33 cellular contexts compared by ENCODE assay signal in genomic region chr1:226558293-226558692, GRCh38. TPM values are rescaled to one million over a fixed set of nuclear protein-coding genes. Genes with fewer than 3 reads are reported as not detected.
"Had no signal": no experiment of that assay in that cellular context is flagged by ENCODE, and none has a peak within 500 bp of the region (broad histone marks: within the 10 kb centered on the region; RNA-seq: fewer than 3 reads in every experiment).

No MANE protein-coding gene starts in this region.

- H3K27ac ChIP-seq: breast epithelium, lower lobe of right lung, neutrophil, ovary, stomach, thyroid gland, upper lobe of left lung, VCaP had no signal

- DNase-seq: activated CD4-positive, alpha-beta T cell treated with anti-CD3 and anti-CD28 coated beads for 48 hours; activated CD4-positive, alpha-beta T cell treated with anti-CD3 and anti-CD28 coated beads, Interleukin-2, amount 50 U/mL, for 48 hours; activated CD8-positive, alpha-beta memory T cell treated with anti-CD3 and anti-CD28 coated beads, Interleukin-2, amount 50 U/mL, for 4 hours; activated gamma-delta T cell treated with Interleukin-2 at 50 U/mL for 16 hours; activated naive CD8-positive, alpha-beta T cell treated with anti-CD3 and anti-CD28 coated beads, Interleukin-2, amount 50 U/mL, for 24 hours; activated T-cell treated with anti-CD3 and anti-CD28 coated beads, Interleukin-2, amount 50 U/mL, for 1 hour; central memory CD4-positive, alpha-beta T cell; foreskin fibroblast; hippocampal formation; lower lobe of right lung; mesendoderm; naive B cell; nephron progenitor cell; ovary; retina; stimulated activated CD4-positive, alpha-beta T cell treated with anti-CD3 and anti-CD28 coated beads, Interleukin-15, amount 100 ng/mL, for 24 hours; stimulated activated CD4-positive, alpha-beta T cell treated with anti-CD3 and anti-CD28 coated beads, Interleukin-2, amount 100 ng/mL, for 24 hours; stimulated activated naive B cell treated with anti-CD40 and anti-IgM and Interleukin-4, amounts not matched to agents 10 μg/mL and 1 μg/mL and 100 μg/mL, for 72 hours; stomach; T-cell; thyroid gland; upper lobe of left lung had no signal

- H3K27ac Mint-ChIP-seq: activated naive CD4-positive, alpha-beta T cell treated with anti-CD3 and anti-CD28 coated beads, Interleukin-2, amount 50 U/mL, for 24 hours; activated naive CD8-positive, alpha-beta T cell treated with anti-CD3 and anti-CD28 coated beads, Interleukin-2, amount 50 U/mL, for 24 hours; activated T-helper 1 cell treated with anti-CD3 and anti-CD28 coated beads, Interleukin-12 subunit alpha, Interleukin-12 subunit beta, Interleukin-2, Interleukin-4 antibody, amounts not matched to agents 30 ng/mL and 10 ng/mL and 1 ng/mL, durations not matched to agents 14 hours and 24 hours and 36 hours; nephron progenitor cell; progenitor cell of endocrine pancreas; stimulated activated naive B cell treated with anti-CD40 and anti-IgM and Interleukin-4, amounts not matched to agents 10 μg/mL and 1 μg/mL and 100 μg/mL, for 72 hours; T-cell; T-helper 2 cell treated with Interferon-gamma antibody and Interleukin-4, amounts not matched to agents 5 μg/mL and 100 μg/mL, for 36 hours had no signal

- H3K36me3 Mint-ChIP-seq: activated naive CD4-positive, alpha-beta T cell treated with anti-CD3 and anti-CD28 coated beads, Interleukin-2, amount 50 U/mL, for 24 hours; stimulated activated naive B cell treated with anti-CD40 and anti-IgM and Interleukin-4, amounts not matched to agents 10 μg/mL and 1 μg/mL and 100 μg/mL, for 72 hours; T-cell had no signal

- H3K27me3 ChIP-seq: breast epithelium, ovary, stomach, thyroid gland, upper lobe of left lung had no signal

- H3K36me3 ChIP-seq: breast epithelium, lower lobe of right lung, neutrophil, ovary, stomach, thyroid gland, upper lobe of left lung had no signal

- H3K4me3 Mint-ChIP-seq: activated naive CD4-positive, alpha-beta T cell treated with anti-CD3 and anti-CD28 coated beads, Interleukin-2, amount 50 U/mL, for 24 hours; activated naive CD8-positive, alpha-beta T cell treated with anti-CD3 and anti-CD28 coated beads, Interleukin-2, amount 50 U/mL, for 24 hours; activated T-helper 1 cell treated with anti-CD3 and anti-CD28 coated beads, Interleukin-12 subunit alpha, Interleukin-12 subunit beta, Interleukin-2, Interleukin-4 antibody, amounts not matched to agents 30 ng/mL and 10 ng/mL and 1 ng/mL, durations not matched to agents 14 hours and 24 hours and 36 hours; naive B cell; nephron progenitor cell; stimulated activated naive B cell treated with anti-CD40 and anti-IgM and Interleukin-4, amounts not matched to agents 10 μg/mL and 1 μg/mL and 100 μg/mL, for 72 hours; T-cell; T-helper 2 cell treated with Interferon-gamma antibody and Interleukin-4, amounts not matched to agents 5 μg/mL and 100 μg/mL, for 36 hours had no signal

- H3K4me3 ChIP-seq: breast epithelium, lower lobe of right lung, ovary, stomach, thyroid gland, upper lobe of left lung had no signal

- ATAC-seq: activated CD4-positive, CD25-positive, alpha-beta regulatory T cell treated with anti-CD3 and anti-CD28 coated beads, Interleukin-2, amount 50 U/mL, for 24 hours; activated naive CD8-positive, alpha-beta T cell treated with anti-CD3 and anti-CD28 coated beads, Interleukin-2, amount 50 U/mL, for 24 hours; lower lobe of right lung; stimulated activated naive B cell treated with anti-CD40 and anti-IgM and Interleukin-4, amounts not matched to agents 10 μg/mL and 1 μg/mL and 100 μg/mL, for 72 hours; T-cell had no signal

- H3K9me3 Mint-ChIP-seq: activated naive CD4-positive, alpha-beta T cell treated with anti-CD3 and anti-CD28 coated beads, Interleukin-2, amount 50 U/mL, for 24 hours; activated naive CD8-positive, alpha-beta T cell treated with anti-CD3 and anti-CD28 coated beads, Interleukin-2, amount 50 U/mL, for 24 hours; activated T-helper 1 cell treated with anti-CD3 and anti-CD28 coated beads, Interleukin-12 subunit alpha, Interleukin-12 subunit beta, Interleukin-2, Interleukin-4 antibody, amounts not matched to agents 30 ng/mL and 10 ng/mL and 1 ng/mL, durations not matched to agents 14 hours and 24 hours and 36 hours; nephron progenitor cell; T-cell; T-helper 2 cell treated with Interferon-gamma antibody and Interleukin-4, amounts not matched to agents 5 μg/mL and 100 μg/mL, for 36 hours had no signal

- H3K4me1 Mint-ChIP-seq: activated naive CD4-positive, alpha-beta T cell treated with anti-CD3 and anti-CD28 coated beads, Interleukin-2, amount 50 U/mL, for 24 hours; activated naive CD8-positive, alpha-beta T cell treated with anti-CD3 and anti-CD28 coated beads, Interleukin-2, amount 50 U/mL, for 24 hours; naive B cell; stimulated activated naive B cell treated with anti-CD40 and anti-IgM and Interleukin-4, amounts not matched to agents 10 μg/mL and 1 μg/mL and 100 μg/mL, for 72 hours; T-cell had no signal

- H3K9me3 ChIP-seq: breast epithelium, lower lobe of right lung, neutrophil, ovary, stomach, thyroid gland, upper lobe of left lung had no signal

- H3K4me1 ChIP-seq: breast epithelium, lower lobe of right lung, stomach, thyroid gland, upper lobe of left lung had no signal

RNA-seq across cellular contexts. Expression of gene STUM, which starts 9.7 kb away (rescaled TPM):
- total RNA-seq: activated CD8-positive, alpha-beta memory T cell treated with anti-CD3 and anti-CD28 coated beads for 36 hours; activated T-helper 1 cell treated with anti-CD3 and anti-CD28 coated beads, Interleukin-12 subunit alpha, Interleukin-12 subunit beta, Interleukin-2, Interleukin-4 antibody, amounts not matched to agents 30 ng/mL and 10 ng/mL and 1 ng/mL, durations not matched to agents 14 hours and 24 hours and 36 hours; endothelial cell of umbilical vein; fibroblast of lung had no signal
